23 cellular contexts compared by ENCODE assay signal in genomic region chr16:83147244-83147643, GRCh38.
"Had no signal": no experiment of that assay in that cellular context is flagged by ENCODE, and none has a peak within 500 bp of the region (broad histone marks: within the 10 kb centered on the region; RNA-seq: fewer than 3 reads in every experiment).

No MANE protein-coding gene starts in this region.

- DNase-seq: activated CD4-positive, alpha-beta T cell treated with anti-CD3 and anti-CD28 coated beads, Interleukin-2, amount 10 ng/mL, durations not matched to agents 24 days and 14 days; activated CD8-positive, alpha-beta T cell treated with anti-CD3 and anti-CD28 coated beads for 36 hours; activated effector memory CD4-positive, alpha-beta T cell treated with Interleukin-2 at 50 U/mL for 16 hours; activated naive CD4-positive, alpha-beta T cell treated with anti-CD3 and anti-CD28 coated beads, Interleukin-2, amount 50 U/mL, for 16 hours; activated T-cell treated with anti-CD3 and anti-CD28 coated beads, Interleukin-2, amount 50 U/mL, for 48 hours; aorta; cerebellar nuclear complex; cortex of kidney; hippocampal formation; left ventricle myocardium superior; naive thymus-derived CD8-positive, alpha-beta T cell; pancreas; stimulated activated CD4-positive, alpha-beta T cell treated with anti-CD3 and anti-CD28 coated beads, Interleukin-12 subunit alpha, Interleukin-12 subunit beta, amount 100 ng/mL, for 4 hours; stimulated activated CD4-positive, alpha-beta T cell treated with anti-CD3 and anti-CD28 coated beads, Interleukin-1b, Interleukin-23, amount 100 ng/mL, for 48 hours; stimulated activated CD8-positive, alpha-beta memory T cell treated with anti-CD3 and anti-CD28 coated beads, Interleukin-4, amount 100 ng/mL, for 48 hours; stimulated activated naive CD4-positive, alpha-beta T cell had no signal

- FAIRE-seq: endometrium, keratinocyte, pancreas had no signal

- H3K4me1 Mint-ChIP-seq: activated CD4-positive, alpha-beta T cell treated with anti-CD3 and anti-CD28 coated beads, Interleukin-2, amount 10 ng/mL, durations not matched to agents 24 days and 14 days; memory B cell had no signal

- H3K27me3 Mint-ChIP-seq: activated CD4-positive, alpha-beta T cell treated with anti-CD3 and anti-CD28 coated beads, Interleukin-2, amount 10 ng/mL, durations not matched to agents 24 days and 14 days; activated CD8-positive, alpha-beta T cell treated with anti-CD3 and anti-CD28 coated beads for 36 hours had no signal

- H3K27ac Mint-ChIP-seq: activated CD4-positive, alpha-beta T cell treated with anti-CD3 and anti-CD28 coated beads, Interleukin-2, amount 10 ng/mL, durations not matched to agents 24 days and 14 days; activated CD8-positive, alpha-beta T cell treated with anti-CD3 and anti-CD28 coated beads for 36 hours; memory B cell; naive thymus-derived CD8-positive, alpha-beta T cell; T-helper 2 cell treated with Interferon-gamma antibody and Interleukin-4, amounts not matched to agents 5 μg/mL and 100 μg/mL, for 36 hours had no signal

- H3K36me3 Mint-ChIP-seq: memory B cell; naive thymus-derived CD8-positive, alpha-beta T cell had no signal

- ATAC-seq: activated CD8-positive, alpha-beta T cell treated with anti-CD3 and anti-CD28 coated beads for 36 hours; esophagus mucosa; left ventricle myocardium superior; naive thymus-derived CD8-positive, alpha-beta T cell; pancreas had no signal

- H3K9me3 Mint-ChIP-seq: T-helper 2 cell treated with Interferon-gamma antibody and Interleukin-4, amounts not matched to agents 5 μg/mL and 100 μg/mL, for 36 hours had no signal

- H3K4me3 ChIP-seq: breast epithelium, pancreas, SK-N-MC had no signal

- H3K4me3 Mint-ChIP-seq: activated CD4-positive, alpha-beta T cell treated with anti-CD3 and anti-CD28 coated beads, Interleukin-2, amount 10 ng/mL, durations not matched to agents 24 days and 14 days; activated CD8-positive, alpha-beta T cell treated with anti-CD3 and anti-CD28 coated beads for 36 hours; memory B cell; naive thymus-derived CD8-positive, alpha-beta T cell; T-helper 2 cell treated with Interferon-gamma antibody and Interleukin-4, amounts not matched to agents 5 μg/mL and 100 μg/mL, for 36 hours had no signal
